In genomic region chr2:42953216-42953615, GRCh38 we compare ENCODE assay signal across 19 cellular contexts.
A peak's percentile ranks its signal among the peaks of the same experiment; 100 is the strongest.
DNase-seq lines count a peak whose midpoint lies in the region; ATAC-seq and TF ChIP-seq lines count a peak whose summit lies in the region.
"Had no signal": no experiment of that assay in that cellular context is flagged by ENCODE, and none has a peak within 500 bp of the region (broad histone marks: within the 10 kb centered on the region; RNA-seq: fewer than 3 reads in every experiment).

No MANE protein-coding gene starts in this region.

- H3K9me3 Mint-ChIP-seq in activated naive CD4-positive, alpha-beta T cell treated with anti-CD3 and anti-CD28 coated beads, Interleukin-2, amount 10 ng/mL, durations not matched to agents 7 days and 5 days: no peaks in the 10 kb centered on the region
- H3K9me3 Mint-ChIP-seq: activated naive CD8-positive, alpha-beta T cell treated with anti-CD3 and anti-CD28 coated beads, Interleukin-2, amount 50 U/mL, for 24 hours; activated T-helper 17 cell treated with anti-CD3 and anti-CD28 coated beads, Interleukin-2, amount 50 U/mL, for 72 hours; mesothelial cell of epicardium had no signal

- H3K4me1 Mint-ChIP-seq in activated naive CD4-positive, alpha-beta T cell treated with anti-CD3 and anti-CD28 coated beads, Interleukin-2, amount 10 ng/mL, durations not matched to agents 7 days and 5 days: no peaks in the 10 kb centered on the region
- H3K4me1 Mint-ChIP-seq: mesothelial cell of epicardium had no signal

- H3K27me3 ChIP-seq in left ventricle myocardium inferior (ENCODE audit: low read depth): no peaks in the 10 kb centered on the region
- no peaks in the 10 kb centered on the region for H3K27me3 ChIP-seq in lung (ENCODE audit: control insufficient read depth, insufficient read depth)
- H3K27me3 ChIP-seq in MG63: no peaks in the 10 kb centered on the region
- no peaks in the 10 kb centered on the region for H3K27me3 ChIP-seq in sigmoid colon
- H3K27me3 ChIP-seq: neural progenitor cell had no signal

- H3K27ac Mint-ChIP-seq in activated naive CD4-positive, alpha-beta T cell treated with anti-CD3 and anti-CD28 coated beads, Interleukin-2, amount 10 ng/mL, durations not matched to agents 7 days and 5 days: no peak overlapping the region
- H3K27ac Mint-ChIP-seq: activated naive CD8-positive, alpha-beta T cell treated with anti-CD3 and anti-CD28 coated beads, Interleukin-2, amount 50 U/mL, for 24 hours; mesothelial cell of epicardium had no signal

- H3K4me1 ChIP-seq in left ventricle myocardium inferior (peaks cover 66% of the 10 kb centered on the region), lung (ENCODE audit: control insufficient read depth in 2 of 2, insufficient read depth in 2 of 2, low read length in 2 of 2) (peaks cover 0 to 26% of the 10 kb centered on the region in 2 donors), sigmoid colon (no peaks in the 10 kb centered on the region)

- ATAC-seq in Right ventricle myocardium inferior (no peak), lung (ENCODE audit: insufficient read depth, low FRiP score) (peak; percentile 23)
- ATAC-seq: activated naive CD8-positive, alpha-beta T cell treated with anti-CD3 and anti-CD28 coated beads, Interleukin-2, amount 50 U/mL, for 24 hours; activated T-helper 17 cell treated with anti-CD3 and anti-CD28 coated beads, Interleukin-2, amount 50 U/mL, for 72 hours; psoas muscle had no signal

- no peaks in the 10 kb centered on the region for H3K36me3 Mint-ChIP-seq in activated naive CD4-positive, alpha-beta T cell treated with anti-CD3 and anti-CD28 coated beads, Interleukin-2, amount 10 ng/mL, durations not matched to agents 7 days and 5 days
- H3K36me3 Mint-ChIP-seq: mesothelial cell of epicardium, neural progenitor cell had no signal

- 61 to 64% methylated on average over 7 of the region's 7 CpGs for WGBS in lung, 2 donors
- 22 to 65% methylated on average over 7 of the region's 7 CpGs for WGBS in sigmoid colon, 2 donors

- H3K4me3 ChIP-seq in left ventricle myocardium inferior: no peak overlapping the region
- H3K4me3 ChIP-seq in lung: no peak overlapping the region
- H3K4me3 ChIP-seq in MG63: no peak overlapping the region
- H3K4me3 ChIP-seq in sigmoid colon: no peak overlapping the region
- H3K4me3 ChIP-seq: neural progenitor cell, psoas muscle, SK-N-MC, smooth muscle cell had no signal

- intact Hi-C loops in left ventricle myocardium inferior (cut with micrococcal nuclease) (no loop called here), Right ventricle myocardium inferior (cut with DNase I) (no loop called here), sigmoid colon (cut with DNase I) (no loop called here)

- H3K27me3 Mint-ChIP-seq in activated naive CD4-positive, alpha-beta T cell treated with anti-CD3 and anti-CD28 coated beads, Interleukin-2, amount 10 ng/mL, durations not matched to agents 7 days and 5 days: peaks cover 35% of the 10 kb centered on the region
- H3K27me3 Mint-ChIP-seq: activated naive CD8-positive, alpha-beta T cell treated with anti-CD3 and anti-CD28 coated beads, Interleukin-2, amount 50 U/mL, for 24 hours; activated T-helper 17 cell treated with anti-CD3 and anti-CD28 coated beads, Interleukin-2, amount 50 U/mL, for 72 hours had no signal

- DNase-seq in left ventricle myocardium inferior (no peak), Right ventricle myocardium inferior (ENCODE audit: missing footprints) (no peak), NCI-H748 treated with DMSO at 0.1 percent for 48 hours (lab: John Stamatoyannopoulos, UW) (peak; percentile 65), lung (ENCODE audit: low spot score) (no peak), MG63 (no peak), SW 1271 (lab: John Stamatoyannopoulos, UW) (no peak), sigmoid colon (no peak)
- no peak for DNase-seq in activated naive CD4-positive, alpha-beta T cell treated with anti-CD3 and anti-CD28 coated beads, Interleukin-2, amount 10 ng/mL, durations not matched to agents 7 days and 5 days
- DNase-seq: activated naive CD8-positive, alpha-beta T cell treated with anti-CD3 and anti-CD28 coated beads, Interleukin-2, amount 50 U/mL, for 24 hours; DMS153; NCI-H1694; NCI-H82; stimulated activated CD4-positive, alpha-beta T cell treated with anti-CD3 and anti-CD28 coated beads, Interleukin-4, amount 100 ng/mL, for 24 hours had no signal

- H3K27ac ChIP-seq in left ventricle myocardium inferior (replicated peaks): peak overlapping the region; percentile 89
- H3K27ac ChIP-seq in lung (ENCODE audit: low read depth in 1 of 2, low read length in 1 of 2): no peak overlapping the region
- peak overlapping the region in 1 of 4 donors; percentile 24 for H3K27ac ChIP-seq in sigmoid colon
- H3K27ac ChIP-seq: neural progenitor cell, psoas muscle, SK-N-MC had no signal

- H3K4me3 Mint-ChIP-seq in activated naive CD4-positive, alpha-beta T cell treated with anti-CD3 and anti-CD28 coated beads, Interleukin-2, amount 10 ng/mL, durations not matched to agents 7 days and 5 days: no peak overlapping the region
- H3K4me3 Mint-ChIP-seq: activated naive CD8-positive, alpha-beta T cell treated with anti-CD3 and anti-CD28 coated beads, Interleukin-2, amount 50 U/mL, for 24 hours; activated T-helper 17 cell treated with anti-CD3 and anti-CD28 coated beads, Interleukin-2, amount 50 U/mL, for 72 hours; mesothelial cell of epicardium; neural progenitor cell had no signal

- CTCF ChIA-PET in activated naive CD4-positive, alpha-beta T cell treated with anti-CD3 and anti-CD28 coated beads, Interleukin-2, amount 10 ng/mL, durations not matched to agents 7 days and 5 days (lab: Charles Lee): no interaction called here

- TF ChIP-seq EP300 in sigmoid colon (IDR thresholded peaks at IDR 0.05): no peak

- TF ChIP-seq CTCF in left ventricle myocardium inferior (IDR thresholded peaks at IDR 0.05; ENCODE audit: borderline replicate concordance) (no peak), lung (IDR thresholded peaks at IDR 0.05; ENCODE audit: control extremely low read depth, extremely low read depth) (no peak), sigmoid colon (IDR thresholded peaks at IDR 0.05) (no peak)

- H3K9me3 ChIP-seq in left ventricle myocardium inferior (replicated peaks): no peaks in the 10 kb centered on the region
- H3K9me3 ChIP-seq in lung (ENCODE audit: control insufficient read depth in 2 of 2, insufficient read depth in 1 of 2, low read length in 1 of 2): no peaks in the 10 kb centered on the region
- no peaks in the 10 kb centered on the region for H3K9me3 ChIP-seq in MG63
- no peaks in the 10 kb centered on the region for H3K9me3 ChIP-seq in sigmoid colon
- H3K9me3 ChIP-seq: psoas muscle had no signal

- no peak for TF ChIP-seq POLR2A in sigmoid colon (IDR thresholded peaks at IDR 0.05)

- no peaks in the 10 kb centered on the region for H3K36me3 ChIP-seq in left ventricle myocardium inferior
- H3K36me3 ChIP-seq in lung (ENCODE audit: control insufficient read depth in 2 of 2, insufficient read depth in 2 of 2, low read length in 2 of 2): no peaks in the 10 kb centered on the region
- H3K36me3 ChIP-seq in MG63: no peaks in the 10 kb centered on the region
- no peaks in the 10 kb centered on the region for H3K36me3 ChIP-seq in sigmoid colon
- H3K36me3 ChIP-seq: neural progenitor cell had no signal
